25 cellular contexts compared by ENCODE assay signal in the genomic region with DNA sequence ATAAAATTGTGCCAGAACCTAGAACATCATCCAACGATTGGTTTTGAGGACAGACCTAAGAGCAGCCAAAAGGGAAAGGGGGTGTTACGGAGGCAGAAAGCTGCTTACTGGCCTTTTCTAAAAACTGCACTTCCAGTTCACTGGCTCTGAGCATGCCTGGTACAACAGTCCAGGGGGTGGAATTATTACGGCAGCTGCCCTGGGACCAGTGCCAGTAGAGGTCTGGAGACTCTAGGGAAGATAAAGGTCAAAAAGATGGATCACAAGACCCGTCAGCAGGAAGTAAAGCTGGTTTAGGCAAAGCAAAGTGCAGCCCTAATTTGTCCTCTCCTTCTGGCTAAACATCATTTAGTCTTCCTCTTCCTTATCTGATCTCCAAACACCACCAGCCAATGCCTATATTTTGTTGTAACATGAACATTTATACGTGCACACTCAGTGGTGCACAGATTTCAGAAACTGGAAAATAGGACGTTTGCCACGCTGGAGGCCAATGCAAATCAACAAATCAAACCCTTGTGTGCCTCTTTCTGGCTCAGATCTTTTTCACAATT.
A peak's percentile ranks its signal among the peaks of the same experiment; 100 is the strongest.
DNase-seq lines count a peak whose midpoint lies in the region; ATAC-seq, FAIRE-seq and TF ChIP-seq lines count a peak whose summit lies in the region.
"Had no signal": no experiment of that assay in that cellular context is flagged by ENCODE, and none has a peak within 500 bp of the region (broad histone marks: within the 10 kb centered on the region; RNA-seq: fewer than 3 reads in every experiment).

No MANE protein-coding gene starts in this region.

- in situ Hi-C loops in GM23248 (cut with MboI), result no loop called here

- no peak overlapping the region for H2AFZ ChIP-seq in GM23248

- 53 to 61% (median 57%) methylated on average over 7 of the region's 7 CpGs for WGBS in small intestine, 3 donors
- 6% methylated on average over 7 of the region's 7 CpGs for WGBS in GM23248 (ENCODE audit: low coverage in 1 of 2, low lambda C conversion rate in 2 of 2, missing lambda C conversion rate in 2 of 2), 2 experiments

- H3K4me1 ChIP-seq in adipocyte (ENCODE audit: control insufficient read depth, insufficient read depth, low read length), result no peaks in the 10 kb centered on the region
- peaks cover 0 to 11% of the 10 kb centered on the region in 2 donors for H3K4me1 ChIP-seq in kidney (ENCODE audit: control insufficient read depth in 1 of 2, insufficient read depth in 1 of 2, low read depth in 1 of 2, low read length in 2 of 2)
- no peaks in the 10 kb centered on the region for H3K4me1 ChIP-seq in small intestine (ENCODE audit: control insufficient read depth in 2 of 2, insufficient read depth in 1 of 2, low read depth in 1 of 2, low read length in 1 of 2)
- no peaks in the 10 kb centered on the region for H3K4me1 ChIP-seq in GM23248 (ENCODE audit: insufficient read depth)
- H3K4me1 ChIP-seq: BLaER1, tibial nerve had no signal

- DNase-seq in NCI-H69 (lab: John Stamatoyannopoulos, UW) (peak; percentile 16), adipocyte (ENCODE audit: low read depth) (no peak), kidney (no peak), sciatic nerve (ENCODE audit: low spot score) (no peak), small intestine (no peak), GM23248 (no peak)
- no peak for DNase-seq in activated naive CD4-positive, alpha-beta T cell (lab: John Stamatoyannopoulos, UW)
- DNase-seq: activated CD4-positive, alpha-beta T cell treated with anti-CD3 and anti-CD28 coated beads, Interleukin-2, amount 10 ng/mL, durations not matched to agents 24 days and 14 days; activated effector memory CD4-positive, alpha-beta T cell treated with anti-CD3 and anti-CD28 coated beads, Interleukin-2, amount 50 U/mL, for 16 hours; activated naive CD8-positive, alpha-beta T cell treated with anti-CD3 and anti-CD28 coated beads, Interleukin-2, amount 10 ng/mL, durations not matched to agents 7 days and 5 days; HCEC 1CT; MG63; NCI-H1417 treated with DMSO at 0.1 percent for 48 hours; NCI-H226; posterior cingulate gyrus; right cardiac atrium; stimulated activated naive CD8-positive, alpha-beta T cell treated with anti-CD3 and anti-CD28 coated beads, Interleukin-15, amount 100 ng/mL, for 72 hours; T-cell had no signal

- H3F3A ChIP-seq in GM23248 (ENCODE audit: insufficient read depth), result no peaks in the 10 kb centered on the region

- TF ChIP-seq CTCF in kidney (IDR thresholded peaks at IDR 0.05; ENCODE audit: borderline replicate concordance, extremely low read depth, insufficient read depth), result no peak

- H3K36me3 ChIP-seq in adipocyte (ENCODE audit: control insufficient read depth, insufficient read depth, low read length, severe bottlenecking), result no peaks in the 10 kb centered on the region
- H3K36me3 ChIP-seq in kidney (ENCODE audit: control insufficient read depth in 1 of 2, insufficient read depth in 2 of 2, low read length in 2 of 2), result no peaks in the 10 kb centered on the region
- H3K36me3 ChIP-seq in small intestine (ENCODE audit: control insufficient read depth in 2 of 2, insufficient read depth in 2 of 2, low read length in 2 of 2), result no peaks in the 10 kb centered on the region
- no peaks in the 10 kb centered on the region for H3K36me3 ChIP-seq in GM23248 (ENCODE audit: low read depth)
- H3K36me3 ChIP-seq: BLaER1, MG63, tibial nerve had no signal

- H3K4me3 ChIP-seq in adipocyte (ENCODE audit: low read length), result peak overlapping the region; percentile 19
- peak overlapping the region; percentile 25 to 27 for H3K4me3 ChIP-seq in kidney (ENCODE audit: low read length in 2 of 2)
- H3K4me3 ChIP-seq in small intestine (ENCODE audit: low read depth in 1 of 2, low read length in 2 of 2), result no peak overlapping the region
- no peak overlapping the region for H3K4me3 ChIP-seq in GM23248
- H3K4me3 ChIP-seq: BLaER1, MG63, tibial nerve had no signal

- no peaks in the 10 kb centered on the region for H3K9me2 ChIP-seq in GM23248 (ENCODE audit: insufficient read depth)

- FAIRE-seq in kidney (lab: Jason Lieb, UNC) (no peak), small intestine (lab: Jason Lieb, UNC) (no peak)
- FAIRE-seq: frontal cortex, RCC 7860 had no signal

- H3K9ac ChIP-seq in adipocyte (ENCODE audit: low read length) (no peak overlapping the region), kidney (ENCODE audit: low read length in 2 of 2) (no peak overlapping the region), GM23248 (no peak overlapping the region)
- H3K9ac ChIP-seq: BLaER1, KMS-11 had no signal

- no peaks in the 10 kb centered on the region for H3K79me2 ChIP-seq in GM23248 (ENCODE audit: insufficient read depth)

- H3K9me3 ChIP-seq in adipocyte (ENCODE audit: control insufficient read depth, low read length), result no peaks in the 10 kb centered on the region
- no peaks in the 10 kb centered on the region for H3K9me3 ChIP-seq in kidney (ENCODE audit: control insufficient read depth in 1 of 2, low read length in 2 of 2)
- no peaks in the 10 kb centered on the region for H3K9me3 ChIP-seq in small intestine (ENCODE audit: control insufficient read depth, low read depth)
- H3K9me3 ChIP-seq in GM23248 (ENCODE audit: low read depth), result no peaks in the 10 kb centered on the region
- H3K9me3 ChIP-seq: BLaER1, MG63, tibial nerve had no signal

- H3K27me3 ChIP-seq in adipocyte (replicated peaks; ENCODE audit: control insufficient read depth, insufficient read depth, low read length) (no peaks in the 10 kb centered on the region), small intestine (ENCODE audit: control insufficient read depth in 2 of 2, insufficient read depth in 2 of 2, low read length in 2 of 2) (no peaks in the 10 kb centered on the region), GM23248 (replicated peaks; ENCODE audit: insufficient read depth) (no peaks in the 10 kb centered on the region)
- H3K27me3 ChIP-seq: BLaER1, MG63, tibial nerve had no signal

- H3K4me2 ChIP-seq in GM23248 (ENCODE audit: unreplicated experiment), result no peak overlapping the region
- H3K4me2 ChIP-seq: BLaER1, KMS-11 had no signal

- no peaks in the 10 kb centered on the region for H4K20me1 ChIP-seq in GM23248 (ENCODE audit: insufficient read depth)
- H4K20me1 ChIP-seq: BLaER1 had no signal

- ATAC-seq in sciatic nerve (peak; percentile 86), GM19324 (IDR thresholded peaks at IDR 0.05; ENCODE audit: low FRiP score, unreplicated experiment) (no peak)
- ATAC-seq: esophagus mucosa; right cardiac atrium; stimulated activated naive CD8-positive, alpha-beta T cell treated with anti-CD3 and anti-CD28 coated beads, Interleukin-15, amount 100 ng/mL, for 72 hours; T-cell had no signal

- H3K27ac ChIP-seq in kidney (ENCODE audit: low read depth in 2 of 2, low read length in 2 of 2), result peak overlapping the region; percentile 53 to 55
- H3K27ac ChIP-seq in small intestine (ENCODE audit: low read depth in 1 of 2, low read length in 1 of 2), result no peak overlapping the region
- H3K27ac ChIP-seq in GM23248, result no peak overlapping the region
- H3K27ac ChIP-seq: BLaER1, KMS-11, tibial nerve had no signal

- intact Hi-C loops in kidney (cut with DNase I) (no loop called here), sciatic nerve (cut with DNase I) (no loop called here)

Comparison
In these comparisons a context has a peak if more than half of its experiments do, and no peak if none do; other contexts are left out.
1. H3K4me3 ChIP-seq: peak in adipocyte (single experiment) and kidney (2 of 2); none in small intestine (0 of 2) and GM23248 (single experiment).
2. H3K27ac ChIP-seq: peak in kidney (2 of 2); none in small intestine (0 of 2) and GM23248 (single experiment).